ENCODE assay signal across 7 cellular contexts in the genomic region with DNA sequence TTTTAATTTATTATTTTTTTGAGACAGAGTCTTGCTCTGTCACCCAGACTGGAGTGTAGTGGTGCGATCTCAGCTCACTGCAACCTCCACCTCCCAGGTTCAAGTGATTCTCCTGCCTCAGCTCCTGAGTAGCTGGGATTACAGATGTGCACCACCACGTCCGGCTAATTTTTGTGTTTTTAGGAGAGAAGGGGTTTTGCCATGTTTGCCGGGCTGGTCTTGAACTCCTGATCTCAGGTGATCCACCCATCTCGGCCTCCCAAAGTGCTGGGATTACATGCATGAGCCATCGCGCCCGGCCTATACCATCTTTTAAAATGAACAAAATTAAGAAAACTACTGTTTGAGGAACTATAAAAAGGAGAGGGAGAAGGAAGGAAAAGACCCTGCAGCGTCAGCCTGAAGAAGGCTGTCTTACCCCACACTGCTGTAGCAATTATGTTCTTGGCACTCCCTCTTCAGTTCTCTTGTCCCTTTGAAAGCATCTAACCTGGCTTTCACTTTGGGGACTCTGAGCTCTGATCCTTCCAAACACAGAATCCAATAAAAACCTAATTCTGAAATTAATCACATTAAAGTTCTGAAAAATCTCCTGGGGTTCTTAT. TPM values are rescaled to one million over a fixed set of nuclear protein-coding genes. Genes with fewer than 3 reads are reported as not detected.
A peak's percentile ranks its signal among the peaks of the same experiment; 100 is the strongest.
DNase-seq lines count a peak whose midpoint lies in the region; TF ChIP-seq lines count a peak whose summit lies in the region.
"Not testable (repeated sequence)": the region's sequence is repeated elsewhere in the genome, so short reads cannot be mapped to it uniquely, and the experiment has no call there.

No MANE protein-coding gene starts in this region.

- not testable (repeated sequence) for H3K36me3 Mint-ChIP-seq in IgD-negative memory B cell; activated T-helper 1 cell treated with anti-CD3 and anti-CD28 coated beads, Interleukin-12 subunit alpha, Interleukin-12 subunit beta, Interleukin-2, Interleukin-4 antibody, amounts not matched to agents 30 ng/mL and 10 ng/mL and 1 ng/mL, durations not matched to agents 14 hours and 24 hours and 36 hours (ENCODE audit: low read depth); neural crest cell (ENCODE audit: low read depth)

- not testable (repeated sequence) for TF ChIP-seq EP300 in stomach (IDR thresholded peaks at IDR 0.05)

- H3K4me1 ChIP-seq in Peyer's patch: peaks cover 0 to 60% (median 7%) of the 10 kb centered on the region in 4 donors
- peaks cover 49 to 76% (median 69%) of the 10 kb centered on the region in 4 donors for H3K4me1 ChIP-seq in stomach

- intact Hi-C loops in activated T-helper 1 cell treated with anti-CD3 and anti-CD28 coated beads, Interleukin-12 subunit alpha, Interleukin-12 subunit beta, Interleukin-2, Interleukin-4 antibody, amounts not matched to agents 30 ng/mL and 10 ng/mL and 1 ng/mL, durations not matched to agents 14 hours and 24 hours and 36 hours (cut with micrococcal nuclease): loop anchor here (2.0 to 10.0 kb wide), 2 partner anchors 203 to 329 kb away; a partner anchor contains a TSS
- intact Hi-C loops in stomach (cut with DNase I; ENCODE audit: low total_unique reads): not testable (repeated sequence)

- TF ChIP-seq POLR2A in Peyer's patch (IDR thresholded peaks at IDR 0.05); stomach (IDR thresholded peaks at IDR 0.05): not testable (repeated sequence)

- DNase-seq in Peyer's patch; activated T-helper 1 cell treated with anti-CD3 and anti-CD28 coated beads, Interleukin-12 subunit alpha, Interleukin-12 subunit beta, Interleukin-2, Interleukin-4 antibody, amounts not matched to agents 30 ng/mL and 10 ng/mL and 1 ng/mL, durations not matched to agents 14 hours and 24 hours and 36 hours (ENCODE audit: low spot score); neural crest cell (ENCODE audit: low read depth, low spot score); stomach: not testable (repeated sequence)
- DNase-seq in inferior parietal cortex (ENCODE audit: extremely low spot score): peak; percentile 8

- WGBS in stomach, 5 donors: 78 to 90% (median 88%) methylated on average over 9 of the region's 9 CpGs

- H3K9me3 ChIP-seq in Peyer's patch, stomach: not testable (repeated sequence)

- H3K4me1 Mint-ChIP-seq in IgD-negative memory B cell (peaks cover 21 to 32% (median 23%) of the 10 kb centered on the region in 3 donors), neural crest cell (peaks cover 49% of the 10 kb centered on the region)
- H3K4me1 Mint-ChIP-seq in activated T-helper 1 cell treated with anti-CD3 and anti-CD28 coated beads, Interleukin-12 subunit alpha, Interleukin-12 subunit beta, Interleukin-2, Interleukin-4 antibody, amounts not matched to agents 30 ng/mL and 10 ng/mL and 1 ng/mL, durations not matched to agents 14 hours and 24 hours and 36 hours (ENCODE audit: low read depth): peaks cover 62% of the 10 kb centered on the region

- H3K9me3 Mint-ChIP-seq in IgD-negative memory B cell; activated T-helper 1 cell treated with anti-CD3 and anti-CD28 coated beads, Interleukin-12 subunit alpha, Interleukin-12 subunit beta, Interleukin-2, Interleukin-4 antibody, amounts not matched to agents 30 ng/mL and 10 ng/mL and 1 ng/mL, durations not matched to agents 14 hours and 24 hours and 36 hours; neural crest cell: not testable (repeated sequence)

- H3K27ac Mint-ChIP-seq in IgD-negative memory B cell: peak overlapping the region in 1 of 3 donors; percentile 86
- not testable (repeated sequence) for H3K27ac Mint-ChIP-seq in activated T-helper 1 cell treated with anti-CD3 and anti-CD28 coated beads, Interleukin-12 subunit alpha, Interleukin-12 subunit beta, Interleukin-2, Interleukin-4 antibody, amounts not matched to agents 30 ng/mL and 10 ng/mL and 1 ng/mL, durations not matched to agents 14 hours and 24 hours and 36 hours; neural crest cell (ENCODE audit: unreplicated experiment)

- not testable (repeated sequence) for H3K27me3 Mint-ChIP-seq in IgD-negative memory B cell; activated T-helper 1 cell treated with anti-CD3 and anti-CD28 coated beads, Interleukin-12 subunit alpha, Interleukin-12 subunit beta, Interleukin-2, Interleukin-4 antibody, amounts not matched to agents 30 ng/mL and 10 ng/mL and 1 ng/mL, durations not matched to agents 14 hours and 24 hours and 36 hours (ENCODE audit: insufficient read depth); neural crest cell (ENCODE audit: low read depth)

- not testable (repeated sequence) for H3K36me3 ChIP-seq in Peyer's patch, stomach

- not testable (repeated sequence) for H3K27me3 ChIP-seq in Peyer's patch, stomach

- TF ChIP-seq CTCF in Peyer's patch (IDR thresholded peaks at IDR 0.05); neural crest cell (conservative IDR thresholded peaks at IDR 0.05); stomach (IDR thresholded peaks at IDR 0.05): not testable (repeated sequence)

- H3K27ac ChIP-seq in Peyer's patch (peak overlapping the region; percentile 2 to 96 (median 66)), cingulate gyrus (ENCODE audit: low read depth, low read length) (peak overlapping the region; percentile 100), stomach (peak overlapping the region; percentile 30 to 99 (median 98))

- H3K4me3 Mint-ChIP-seq in IgD-negative memory B cell (peak overlapping the region; percentile 38 to 93 (median 44)), neural crest cell (peak overlapping the region; percentile 50)
- H3K4me3 Mint-ChIP-seq in activated T-helper 1 cell treated with anti-CD3 and anti-CD28 coated beads, Interleukin-12 subunit alpha, Interleukin-12 subunit beta, Interleukin-2, Interleukin-4 antibody, amounts not matched to agents 30 ng/mL and 10 ng/mL and 1 ng/mL, durations not matched to agents 14 hours and 24 hours and 36 hours: peak overlapping the region; percentile 59

- H3K4me3 ChIP-seq in Peyer's patch, stomach: not testable (repeated sequence)

RNA-seq across cellular contexts. Expression of a gene that starts 3.8 kb away (rescaled TPM):
- 5.7 TPM for polyA plus RNA-seq in IgD-negative memory B cell
- total RNA-seq in Peyer's patch: 100 to 1,000 TPM in 3 of 4 donors, 10 to 100 TPM in 1; 85.7 to 199 (median 146) TPM
- 152 and 155 TPM in 2 replicates for total RNA-seq in activated T-helper 1 cell treated with anti-CD3 and anti-CD28 coated beads, Interleukin-12 subunit alpha, Interleukin-12 subunit beta, Interleukin-2, Interleukin-4 antibody, amounts not matched to agents 30 ng/mL and 10 ng/mL and 1 ng/mL, durations not matched to agents 14 hours and 24 hours and 36 hours
- total RNA-seq in neural crest cell: 78.5 and 82.5 TPM in 2 replicates
- total RNA-seq in stomach: 100 to 1,000 TPM in 3 of 5 donors, 10 to 100 TPM in 2; 44.3 to 165 (median 105) TPM
- 10 to 100 TPM; 35.9 to 66.0 (median 51.3) TPM for polyA plus RNA-seq in stomach

RNA-seq across cellular contexts. Expression of a gene that starts 8.4 kb away (rescaled TPM):
- polyA plus RNA-seq in IgD-negative memory B cell: 49.5 TPM
- total RNA-seq in Peyer's patch: 100 to 1,000 TPM in 1 of 4 donors, 10 to 100 TPM in 3; 38.1 to 123 (median 67.0) TPM
- total RNA-seq in activated T-helper 1 cell treated with anti-CD3 and anti-CD28 coated beads, Interleukin-12 subunit alpha, Interleukin-12 subunit beta, Interleukin-2, Interleukin-4 antibody, amounts not matched to agents 30 ng/mL and 10 ng/mL and 1 ng/mL, durations not matched to agents 14 hours and 24 hours and 36 hours: 173 and 175 TPM in 2 replicates
- total RNA-seq in neural crest cell: 70.3 and 72.3 TPM in 2 replicates
- 100 to 1,000 TPM in 3 of 5 donors, 10 to 100 TPM in 2; 68.8 to 124 (median 113) TPM for total RNA-seq in stomach
- polyA plus RNA-seq in stomach: 100 to 1,000 TPM in 1 of 3 donors, 10 to 100 TPM in 2; 51.1 to 107 (median 64.8) TPM

RNA-seq across cellular contexts. Expression of a gene that starts 8.6 kb away (rescaled TPM):
- 1.2 TPM for polyA plus RNA-seq in IgD-negative memory B cell
- 1 to 10 TPM in 2 of 4 donors, under 1 TPM in 1, not detected in 1; 0.88 to 1.7 (median 1.5) TPM for total RNA-seq in Peyer's patch
- 2.2 and 2.9 TPM in 2 replicates for total RNA-seq in activated T-helper 1 cell treated with anti-CD3 and anti-CD28 coated beads, Interleukin-12 subunit alpha, Interleukin-12 subunit beta, Interleukin-2, Interleukin-4 antibody, amounts not matched to agents 30 ng/mL and 10 ng/mL and 1 ng/mL, durations not matched to agents 14 hours and 24 hours and 36 hours
- 1.5 and 1.8 TPM in 2 replicates for total RNA-seq in neural crest cell
- total RNA-seq in stomach: 1 to 10 TPM in 2 of 5 donors, not detected in 3; 1.1 to 1.7 TPM
- under 1 TPM; 0.46 to 0.98 (median 0.75) TPM for polyA plus RNA-seq in stomach

RNA-seq across cellular contexts. Expression of a gene that starts 16.9 kb away (rescaled TPM):
- polyA plus RNA-seq in IgD-negative memory B cell: 100 TPM
- 10 to 100 TPM; 11.8 to 42.9 (median 19.1) TPM for total RNA-seq in Peyer's patch
- 136 and 137 TPM in 2 replicates for total RNA-seq in activated T-helper 1 cell treated with anti-CD3 and anti-CD28 coated beads, Interleukin-12 subunit alpha, Interleukin-12 subunit beta, Interleukin-2, Interleukin-4 antibody, amounts not matched to agents 30 ng/mL and 10 ng/mL and 1 ng/mL, durations not matched to agents 14 hours and 24 hours and 36 hours
- 122 and 135 TPM in 2 replicates for total RNA-seq in neural crest cell
- 10 to 100 TPM in 3 of 5 donors, 1 to 10 TPM in 1, not detected in 1; 6.7 to 34.5 (median 11.4) TPM for total RNA-seq in stomach
- polyA plus RNA-seq in stomach: 10 to 100 TPM; 45.2 to 55.8 (median 50.4) TPM

RNA-seq across cellular contexts. Expression of a gene that starts 28.1 kb away (rescaled TPM):
- polyA plus RNA-seq in IgD-negative memory B cell (83.0 TPM), stomach (10 to 100 TPM; 11.0 to 31.8 (median 27.7) TPM)
- total RNA-seq in Peyer's patch (10 to 100 TPM; 33.9 to 53.6 (median 44.7) TPM), neural crest cell (162 and 163 TPM in 2 replicates), stomach (10 to 100 TPM; 21.6 to 56.5 (median 24.1) TPM)
- 150 and 161 TPM in 2 replicates for total RNA-seq in activated T-helper 1 cell treated with anti-CD3 and anti-CD28 coated beads, Interleukin-12 subunit alpha, Interleukin-12 subunit beta, Interleukin-2, Interleukin-4 antibody, amounts not matched to agents 30 ng/mL and 10 ng/mL and 1 ng/mL, durations not matched to agents 14 hours and 24 hours and 36 hours
